ENCODE assay signal across 1 cellular context in genomic region chr17:41464682-41465081, GRCh38.
TF ChIP-seq lines count a peak whose summit lies in the region.

No MANE protein-coding gene starts in this region.

TF ChIP-seq in HepG2, 621 proteins besides CTCF, POLR2A, EP300 and RAD21:
- TF ChIP-seq YEATS2 (CRISPR knock-in tag; IDR thresholded peaks at IDR 0.05; ENCODE audit: borderline replicate concordance): no peak
- TF ChIP-seq, protein P1, sequence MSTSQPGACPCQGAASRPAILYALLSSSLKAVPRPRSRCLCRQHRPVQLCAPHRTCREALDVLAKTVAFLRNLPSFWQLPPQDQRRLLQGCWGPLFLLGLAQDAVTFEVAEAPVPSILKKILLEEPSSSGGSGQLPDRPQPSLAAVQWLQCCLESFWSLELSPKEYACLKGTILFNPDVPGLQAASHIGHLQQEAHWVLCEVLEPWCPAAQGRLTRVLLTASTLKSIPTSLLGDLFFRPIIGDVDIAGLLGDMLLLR (CRISPR knock-in tag; IDR thresholded peaks at IDR 0.05): no peak
- no peak for TF ChIP-seq CENPT (CRISPR knock-in tag; IDR thresholded peaks at IDR 0.05; ENCODE audit: low read depth)
- no peak for TF ChIP-seq CSRNP1 (CRISPR knock-in tag; IDR thresholded peaks at IDR 0.05)
- no peak for TF ChIP-seq ZNF672 (CRISPR knock-in tag; IDR thresholded peaks at IDR 0.05)
- no peak for TF ChIP-seq HOXA9 (CRISPR knock-in tag; IDR thresholded peaks at IDR 0.05; ENCODE audit: borderline replicate concordance)
- no peak for TF ChIP-seq ZNF33A (CRISPR knock-in tag; IDR thresholded peaks at IDR 0.05; ENCODE audit: borderline replicate concordance)
- TF ChIP-seq NR1H2 (CRISPR knock-in tag; IDR thresholded peaks at IDR 0.05; ENCODE audit: borderline replicate concordance, low read depth): no peak
- no peak for TF ChIP-seq ZNF143 (CRISPR knock-in tag; IDR thresholded peaks at IDR 0.05)
